ENCODE assay signal across 22 cellular contexts in genomic region chr12:88958153-88958552, GRCh38.
DNase-seq lines count a peak whose midpoint lies in the region; ATAC-seq, FAIRE-seq and TF ChIP-seq lines count a peak whose summit lies in the region.
"Had no signal": no experiment of that assay in that cellular context is flagged by ENCODE, and none has a peak within 500 bp of the region (broad histone marks: within the 10 kb centered on the region; RNA-seq: fewer than 3 reads in every experiment).

No MANE protein-coding gene starts in this region.

- H3K27ac Mint-ChIP-seq in progenitor cell of endocrine pancreas = no peak overlapping the region
- H3K27ac Mint-ChIP-seq: natural killer cell treated with Interleukin-12 subunit alpha and Interleukin-12 subunit beta and Interleukin-15 and Interleukin-18, amount 100 ng/mL, for 72 hours had no signal

- no peak overlapping the region for H2AK5ac ChIP-seq in H1 (ENCODE audit: low read depth, low read length)

- H3K14ac ChIP-seq in H1 (ENCODE audit: insufficient read length) = no peak overlapping the region

- peak overlapping the region; percentile 84 for H2BK120ac ChIP-seq in H1 (replicated peaks; ENCODE audit: low read depth, low read length)

- peak; percentile 89 for DNase-seq in DMS53 (lab: John Stamatoyannopoulos, UW)
- peak; percentile 24 for DNase-seq in NCI-H1092 (lab: John Stamatoyannopoulos, UW)
- DNase-seq in NCI-H2196 treated with DMSO at 0.1 percent for 48 hours (lab: John Stamatoyannopoulos, UW; ENCODE audit: unreplicated experiment) = peak; percentile 54
- DNase-seq in H1 (ENCODE audit: low read depth in 1 of 2, low spot score in 2 of 2) = no peak
- DNase-seq in RWPE1 (ENCODE audit: low spot score) = no peak
- no peak for DNase-seq in progenitor cell of endocrine pancreas (ENCODE audit: low spot score, unreplicated experiment)
- no peak for DNase-seq in cerebellar cortex (ENCODE audit: low spot score)
- DNase-seq: activated CD4-positive, alpha-beta T cell treated with anti-CD3 and anti-CD28 coated beads, Interleukin-2, amount 50 U/mL, for 4 hours; activated naive CD4-positive, alpha-beta T cell treated with Interleukin-2 at 50 U/mL for 16 hours; aorta; GDM1; H7; heart left ventricle; psoas muscle had no signal

- POLR2A ChIA-PET in H1 (lab: Charles Lee; ENCODE audit: partially characterized antibody) (interaction anchor here (1.2 kb wide), 1 partner anchor 816 kb away, joined by 4 read pairs; the partner anchor contains the start of genes CEP290 and TMTC3), RWPE1 (lab: Yijun Ruan, JAX; ENCODE audit: low non-redundant PET) (no interaction called here)

- CTCF ChIA-PET in H1 (lab: Charles Lee; ENCODE audit: partially characterized antibody) = interaction anchor here (0.6 to 1.3 kb wide), 3 partner anchors 32 to 642 kb away, joined by 3 read pairs; no protein-coding TSS in a partner anchor
- CTCF ChIA-PET in RWPE1 (lab: Yijun Ruan, JAX) = interaction anchor here (0.7 kb wide), 1 partner anchor 67 kb away, joined by 5 read pairs; no protein-coding TSS in a partner anchor

- H3K4me3 Mint-ChIP-seq in progenitor cell of endocrine pancreas (ENCODE audit: low read depth) = no peak overlapping the region
- H3K4me3 Mint-ChIP-seq: natural killer cell treated with Interleukin-12 subunit alpha and Interleukin-12 subunit beta and Interleukin-15 and Interleukin-18, amount 100 ng/mL, for 72 hours had no signal

- H3K27me3 Mint-ChIP-seq in progenitor cell of endocrine pancreas = peaks cover 5% of the 10 kb centered on the region

- TF ChIP-seq EP300 in H1 (IDR thresholded peaks at IDR 0.05; ENCODE audit: borderline replicate concordance in 1 of 2, low read depth in 2 of 2, low read length in 2 of 2) = no peak

- H3K79me1 ChIP-seq in H1 (ENCODE audit: low read depth, low read length) = no peaks in the 10 kb centered on the region

- no peaks in the 10 kb centered on the region for H3K36me3 ChIP-seq in H1 (ENCODE audit: control insufficient read depth in 2 of 4, insufficient read depth in 4 of 4, low read length in 3 of 4)
- H3K36me3 ChIP-seq: heart left ventricle, suprapubic skin had no signal

- peak overlapping the region; percentile 7 for H4K5ac ChIP-seq in H1 (ENCODE audit: insufficient read length, low read depth, low read length)

- H2BK5ac ChIP-seq in H1 (ENCODE audit: low read depth, low read length) = peak overlapping the region; percentile 95; the same call in 1 of the 2 replicates

- H3K9me3 Mint-ChIP-seq in progenitor cell of endocrine pancreas (ENCODE audit: low read depth) = peaks cover under 1% of the 10 kb centered on the region

- no peak for TF ChIP-seq POLR2A in H1 (IDR thresholded peaks at IDR 0.05; ENCODE audit: control extremely low read depth in 1 of 2, low read depth in 2 of 2, low read length in 2 of 2)

- peak overlapping the region in 1 of 4 experiments; percentile 18; a peak in 1 of 8 replicates for H3K4me3 ChIP-seq in H1 (ENCODE audit: extremely low read depth in 1 of 4, insufficient read depth in 2 of 4, low read depth in 3 of 4, low read length in 4 of 4)
- H3K4me3 ChIP-seq: heart left ventricle, psoas muscle, smooth muscle cell, suprapubic skin had no signal

- H3K27ac ChIP-seq in H1 (ENCODE audit: low read depth, low read length) = no peak overlapping the region
- H3K27ac ChIP-seq in RWPE1 = no peak overlapping the region
- H3K27ac ChIP-seq: heart left ventricle, psoas muscle, suprapubic skin had no signal

- no peak for TF ChIP-seq RAD21 in H1 (IDR thresholded peaks at IDR 0.05 in 1 of 2, conservative IDR thresholded peaks at IDR 0.05 in 1 of 2; ENCODE audit: low read depth in 2 of 2, low read length in 2 of 2)

- peak overlapping the region; percentile 91; the same call in 1 of the 2 replicates for H3K18ac ChIP-seq in H1 (ENCODE audit: extremely low read depth, low read length)

- peak overlapping the region; percentile 90 for H4K91ac ChIP-seq in H1 (replicated peaks; ENCODE audit: insufficient read length, low read length)

- H3K4me1 Mint-ChIP-seq in progenitor cell of endocrine pancreas (ENCODE audit: low read depth) = peaks cover 40% of the 10 kb centered on the region

- no peaks in the 10 kb centered on the region for H3K9me3 ChIP-seq in H1 (ENCODE audit: insufficient read depth in 2 of 2, low read depth in 1 of 2, low read length in 1 of 2)
- H3K9me3 ChIP-seq: heart left ventricle, psoas muscle, suprapubic skin had no signal

- peaks cover 12 to 27% (median 19%) of the 10 kb centered on the region in 4 experiments for H3K27me3 ChIP-seq in H1 (replicated peaks in 1 of 4; ENCODE audit: control insufficient read depth in 3 of 4, extremely low read depth in 1 of 4, insufficient read depth in 3 of 4, low read length in 3 of 4)
- H3K27me3 ChIP-seq: heart left ventricle, suprapubic skin had no signal

- no peak overlapping the region for H2AFZ ChIP-seq in H1 (ENCODE audit: low read length)

- FAIRE-seq in H1 (lab: Jason Lieb, UNC) = peak; percentile 32
- FAIRE-seq: GM12892, keratinocyte, TTC549 had no signal

- H2BK20ac ChIP-seq in H1 (ENCODE audit: low read length) = no peak overlapping the region

- H4K8ac ChIP-seq in H1 (ENCODE audit: extremely low read depth, insufficient read depth, low read length) = no peak overlapping the region

- no peak overlapping the region for H3K23ac ChIP-seq in H1 (ENCODE audit: insufficient read length)

- H2BK15ac ChIP-seq in H1 (ENCODE audit: low read length) = no peak overlapping the region

- TF ChIP-seq CTCF in H1 (IDR thresholded peaks at IDR 0.05; ENCODE audit: control extremely low read depth in 1 of 3, insufficient read depth in 1 of 3, low read depth in 1 of 3, low read length in 3 of 3) (no peak), RWPE1 (conservative IDR thresholded peaks at IDR 0.05; ENCODE audit: low read depth) (no peak), progenitor cell of endocrine pancreas (IDR thresholded peaks at IDR 0.05; ENCODE audit: unreplicated experiment) (no peak)

- ATAC-seq in GM18498 (IDR thresholded peaks at IDR 0.05; ENCODE audit: unreplicated experiment) = no peak
- ATAC-seq: heart left ventricle; natural killer cell treated with Interleukin-12 subunit alpha and Interleukin-12 subunit beta and Interleukin-15 and Interleukin-18, amount 100 ng/mL, for 72 hours; psoas muscle; SK-N-SH treated with all-trans-retinoic acid at 6 μM for 48 hours had no signal

- no peaks in the 10 kb centered on the region; a peak in 1 of 4 replicates for H3K79me2 ChIP-seq in H1 (ENCODE audit: control insufficient read depth in 1 of 2, insufficient read depth in 2 of 2, low read length in 2 of 2)

- no peaks in the 10 kb centered on the region for H3K23me2 ChIP-seq in H1 (ENCODE audit: low read depth, low read length)

- peaks cover 0 to 23% (median 7%) of the 10 kb centered on the region in 4 experiments; a peak in 4 of 7 replicates for H3K4me1 ChIP-seq in H1 (replicated peaks in 1 of 4; ENCODE audit: control insufficient read depth in 3 of 4, insufficient read depth in 4 of 4, low read length in 3 of 4)
- H3K4me1 ChIP-seq: psoas muscle, suprapubic skin had no signal

- peak overlapping the region; percentile 70; the same call in 1 of the 2 replicates for H2BK12ac ChIP-seq in H1 (ENCODE audit: low read depth, low read length)

- H3K36me3 Mint-ChIP-seq in progenitor cell of endocrine pancreas (ENCODE audit: insufficient read depth) = no peaks in the 10 kb centered on the region
- H3K36me3 Mint-ChIP-seq: natural killer cell treated with Interleukin-12 subunit alpha and Interleukin-12 subunit beta and Interleukin-15 and Interleukin-18, amount 100 ng/mL, for 72 hours had no signal

- no peak overlapping the region for H3K56ac ChIP-seq in H1 (replicated peaks; ENCODE audit: insufficient read length, low read depth, low read length)

- peak overlapping the region; percentile 27 for H3K4ac ChIP-seq in H1 (replicated peaks; ENCODE audit: insufficient read length, low read depth, low read length)

- no peaks in the 10 kb centered on the region for H4K20me1 ChIP-seq in H1 (replicated peaks in 1 of 2; ENCODE audit: control insufficient read depth in 1 of 2, insufficient read depth in 2 of 2, low read length in 2 of 2)

- H3K9ac ChIP-seq in H1 (replicated peaks in 1 of 4; ENCODE audit: extremely low read depth in 1 of 4, low read depth in 3 of 4, low read length in 3 of 4) = no peak overlapping the region

- H3K4me2 ChIP-seq in H1 (ENCODE audit: insufficient read depth in 1 of 2, low read depth in 2 of 2, low read length in 2 of 2) = peak overlapping the region in 1 of 2 experiments; percentile 34; a peak in 2 of 4 replicates
- H3K4me2 ChIP-seq: smooth muscle cell had no signal

TF ChIP-seq in H1, 55 proteins besides CTCF, POLR2A, EP300 and RAD21 (continues in another document):
- 0 out of 2 replicates have a peak, but pooled peaks have one; percentile 13 for TF ChIP-seq SP1 (IDR thresholded peaks at IDR 0.05; ENCODE audit: low read depth, low read length)
- no peak for TF ChIP-seq CREB1 (IDR thresholded peaks at IDR 0.05)

Comparison
In these comparisons a context has a peak if more than half of its experiments do, and no peak if none do; other contexts are left out.
1. DNase-seq: peak in DMS53 (single experiment), NCI-H1092 (single experiment) and NCI-H2196 treated with DMSO at 0.1 percent for 48 hours (single experiment); none in H1 (0 of 2), RWPE1 (single experiment), progenitor cell of endocrine pancreas (single experiment) and cerebellar cortex (single experiment).